8 cellular contexts compared by ENCODE assay signal in genomic region chr1:83931658-83932253, GRCh38.
DNase-seq lines count a peak whose midpoint lies in the region; ATAC-seq, FAIRE-seq and TF ChIP-seq lines count a peak whose summit lies in the region.

No MANE protein-coding gene starts in this region.

- H3K4me2 ChIP-seq in KMS-11 (no peak overlapping the region), H1 (ENCODE audit: insufficient read depth in 1 of 2, low read depth in 2 of 2, low read length in 2 of 2) (no peak overlapping the region), mesendoderm (ENCODE audit: low read length) (no peak overlapping the region)

- H3K18ac ChIP-seq in H1 (ENCODE audit: extremely low read depth, low read length): no peak overlapping the region
- no peak overlapping the region for H3K18ac ChIP-seq in mesendoderm (ENCODE audit: low read length)

- CTCF ChIA-PET in H1 (lab: Charles Lee; ENCODE audit: partially characterized antibody): interaction anchor here (0.7 to 3.4 kb wide), 30 partner anchors 10 to 1004 kb away, joined by 3 to 20 read pairs (median 3); partner anchors contain the start of gene PRKACB

- H3K4me3 ChIP-seq in KMS-11 (IDR thresholded peaks at IDR 0.05; ENCODE audit: insufficient read depth, low read depth, low read length) (no peak overlapping the region), SJCRH30 (no peak overlapping the region), H1 (ENCODE audit: extremely low read depth in 1 of 4, insufficient read depth in 2 of 4, low read depth in 3 of 4, low read length in 4 of 4) (no peak overlapping the region), mesendoderm (ENCODE audit: low read length) (no peak overlapping the region)

- H2AK5ac ChIP-seq in H1 (ENCODE audit: low read depth, low read length) (no peak overlapping the region), mesendoderm (ENCODE audit: low read length) (no peak overlapping the region)

- no peak overlapping the region for H2BK5ac ChIP-seq in H1 (ENCODE audit: low read depth, low read length)
- H2BK5ac ChIP-seq in mesendoderm (ENCODE audit: low read length): no peak overlapping the region

- H2BK120ac ChIP-seq in H1 (replicated peaks; ENCODE audit: low read depth, low read length) (no peak overlapping the region), mesendoderm (ENCODE audit: low read depth, low read length) (no peak overlapping the region)

- H2AFZ ChIP-seq in KMS-11 (ENCODE audit: low read depth) (no peak overlapping the region), H1 (ENCODE audit: low read length) (no peak overlapping the region)

- H3K79me2 ChIP-seq in KMS-11 (ENCODE audit: insufficient read depth, low read depth): no peaks in the 10 kb centered on the region
- no peaks in the 10 kb centered on the region for H3K79me2 ChIP-seq in H1 (ENCODE audit: control insufficient read depth in 1 of 2, insufficient read depth in 2 of 2, low read length in 2 of 2)
- H3K79me2 ChIP-seq in mesendoderm (ENCODE audit: control insufficient read depth, insufficient read depth, low read length): no peaks in the 10 kb centered on the region

- no peak overlapping the region for H3K23ac ChIP-seq in H1 (ENCODE audit: insufficient read length)
- H3K23ac ChIP-seq in mesendoderm (ENCODE audit: low read length): no peak overlapping the region

- TF ChIP-seq CTCF in GM20000 (IDR thresholded peaks at IDR 0.05; ENCODE audit: extremely low read depth, missing control alignments) (peak; percentile 46), KMS-11 (conservative IDR thresholded peaks at IDR 0.05; ENCODE audit: low read depth, low read length) (peak; percentile 59), H1 (IDR thresholded peaks at IDR 0.05; ENCODE audit: control extremely low read depth in 1 of 3, insufficient read depth in 1 of 3, low read depth in 1 of 3, low read length in 3 of 3) (peak in 2 of 3 experiments; percentile 57 to 60; a peak in 2 of 4 replicates)

- H4K8ac ChIP-seq in H1 (ENCODE audit: extremely low read depth, insufficient read depth, low read length) (no peak overlapping the region), mesendoderm (ENCODE audit: low read depth, low read length) (no peak overlapping the region)

- H3K14ac ChIP-seq in H1 (ENCODE audit: insufficient read length): no peak overlapping the region

- no peaks in the 10 kb centered on the region for H3K27me3 ChIP-seq in KMS-11 (ENCODE audit: insufficient read depth, low read depth)
- no peaks in the 10 kb centered on the region for H3K27me3 ChIP-seq in SJCRH30
- no peaks in the 10 kb centered on the region for H3K27me3 ChIP-seq in H1 (replicated peaks in 1 of 4; ENCODE audit: control insufficient read depth in 3 of 4, extremely low read depth in 1 of 4, insufficient read depth in 3 of 4, low read length in 3 of 4)
- H3K27me3 ChIP-seq in mesendoderm (ENCODE audit: insufficient read depth, low read length, poor library complexity): no peaks in the 10 kb centered on the region

- H2BK12ac ChIP-seq in H1 (ENCODE audit: low read depth, low read length): no peak overlapping the region

- no peak overlapping the region for H4K91ac ChIP-seq in H1 (replicated peaks; ENCODE audit: insufficient read length, low read length)

- H3K4ac ChIP-seq in H1 (replicated peaks; ENCODE audit: insufficient read length, low read depth, low read length) (no peak overlapping the region), mesendoderm (ENCODE audit: low read depth, low read length) (no peak overlapping the region)

- ATAC-seq in HG02759 (IDR thresholded peaks at IDR 0.05; ENCODE audit: unreplicated experiment): no peak

- POLR2A ChIA-PET in H1 (lab: Charles Lee; ENCODE audit: partially characterized antibody): no interaction called here

- TF ChIP-seq POLR2A in H1 (IDR thresholded peaks at IDR 0.05; ENCODE audit: control extremely low read depth in 1 of 2, low read depth in 2 of 2, low read length in 2 of 2): no peak

- DNase-seq in SIG-M5 treated with dmso at 0.1 percent for 504 hours (lab: John Stamatoyannopoulos, UW; ENCODE audit: unreplicated experiment): peak; percentile 45
- DNase-seq in SIG-M5 (lab: John Stamatoyannopoulos, UW): no peak
- peak; percentile 56 for DNase-seq in GM20000 (ENCODE audit: low spot score)
- DNase-seq in SJCRH30: peak; percentile 24 to 74
- no peak for DNase-seq in H1 (ENCODE audit: low read depth in 1 of 2, low spot score in 2 of 2)
- DNase-seq in mesendoderm: peak; percentile 54

- WGBS in H1 (ENCODE audit: extremely low coverage in 1 of 2, insufficient coverage in 1 of 2, insufficient read length in 1 of 2, insufficient replicate concordance in 2 of 2, low coverage in 1 of 2, low lambda C conversion rate in 2 of 2, missing lambda C conversion rate in 1 of 2), 2 experiments: 10% methylated on average over 2 of the region's 2 CpGs; no CpG with 5 or more reads in 1 of the 2 experiments
- no CpG with 5 or more reads among the region's 2 CpGs for WGBS in mesendoderm (ENCODE audit: extremely low coverage, insufficient coverage, low lambda C conversion rate)

- H3K23me2 ChIP-seq in H1 (ENCODE audit: low read depth, low read length): no peaks in the 10 kb centered on the region

- TF ChIP-seq RAD21 in H1 (IDR thresholded peaks at IDR 0.05 in 1 of 2, conservative IDR thresholded peaks at IDR 0.05 in 1 of 2; ENCODE audit: low read depth in 2 of 2, low read length in 2 of 2): peak; percentile 82 to 86

- no peak overlapping the region for H2BK20ac ChIP-seq in H1 (ENCODE audit: low read length)

- H4K20me1 ChIP-seq in KMS-11 (ENCODE audit: insufficient read depth): no peaks in the 10 kb centered on the region
- no peaks in the 10 kb centered on the region for H4K20me1 ChIP-seq in H1 (replicated peaks in 1 of 2; ENCODE audit: control insufficient read depth in 1 of 2, insufficient read depth in 2 of 2, low read length in 2 of 2)

- no peak overlapping the region for H3K9ac ChIP-seq in KMS-11
- no peak overlapping the region for H3K9ac ChIP-seq in H1 (replicated peaks in 1 of 4; ENCODE audit: extremely low read depth in 1 of 4, low read depth in 3 of 4, low read length in 3 of 4)
- no peak overlapping the region for H3K9ac ChIP-seq in mesendoderm (ENCODE audit: low read length)

- no peak for TF ChIP-seq EP300 in H1 (IDR thresholded peaks at IDR 0.05; ENCODE audit: borderline replicate concordance in 1 of 2, low read depth in 2 of 2, low read length in 2 of 2)

- H3K4me1 ChIP-seq in KMS-11 (ENCODE audit: low read depth, poor library complexity, severe bottlenecking) (peaks cover 8% of the 10 kb centered on the region), SJCRH30 (no peaks in the 10 kb centered on the region), H1 (replicated peaks in 1 of 4; ENCODE audit: control insufficient read depth in 3 of 4, insufficient read depth in 4 of 4, low read length in 3 of 4) (no peaks in the 10 kb centered on the region), mesendoderm (ENCODE audit: control insufficient read depth, low read depth, low read length) (no peaks in the 10 kb centered on the region)

- no peaks in the 10 kb centered on the region for H3K9me3 ChIP-seq in SJCRH30 (replicated peaks)
- H3K9me3 ChIP-seq in H1 (ENCODE audit: insufficient read depth in 2 of 2, low read depth in 1 of 2, low read length in 1 of 2): no peaks in the 10 kb centered on the region

- no peaks in the 10 kb centered on the region for H3K79me1 ChIP-seq in H1 (ENCODE audit: low read depth, low read length)
- no peaks in the 10 kb centered on the region for H3K79me1 ChIP-seq in mesendoderm (ENCODE audit: low read length)

- H3K27ac ChIP-seq in KMS-11: no peak overlapping the region
- H3K27ac ChIP-seq in SJCRH30: no peak overlapping the region
- no peak overlapping the region for H3K27ac ChIP-seq in H1 (ENCODE audit: low read depth, low read length)
- no peak overlapping the region for H3K27ac ChIP-seq in mesendoderm (ENCODE audit: low read depth, low read length)

- no peak overlapping the region for H4K5ac ChIP-seq in H1 (ENCODE audit: insufficient read length, low read depth, low read length)
- no peak overlapping the region for H4K5ac ChIP-seq in mesendoderm (ENCODE audit: low read length)

- FAIRE-seq in H1 (lab: Jason Lieb, UNC): peak; percentile 60

- H2BK15ac ChIP-seq in H1 (ENCODE audit: low read length) (no peak overlapping the region), mesendoderm (replicated peaks; ENCODE audit: low read depth) (no peak overlapping the region)

- no peak overlapping the region for H3K56ac ChIP-seq in H1 (replicated peaks; ENCODE audit: insufficient read length, low read depth, low read length)
- no peak overlapping the region for H3K56ac ChIP-seq in mesendoderm (ENCODE audit: low read length)

- H3K36me3 ChIP-seq in KMS-11 (ENCODE audit: insufficient read depth) (no peaks in the 10 kb centered on the region), SJCRH30 (peaks cover 17% of the 10 kb centered on the region), H1 (ENCODE audit: control insufficient read depth in 2 of 4, insufficient read depth in 4 of 4, low read length in 3 of 4) (no peaks in the 10 kb centered on the region; a peak in 1 of 8 replicates), mesendoderm (ENCODE audit: control insufficient read depth, insufficient read depth, low read length) (no peaks in the 10 kb centered on the region)

TF ChIP-seq in H1, 55 proteins besides CTCF, POLR2A, EP300 and RAD21:
- TF ChIP-seq HDAC2 (IDR thresholded peaks at IDR 0.05; ENCODE audit: borderline replicate concordance in 1 of 2, low read depth in 2 of 2, low read length in 2 of 2) (no peak), TAF1 (IDR thresholded peaks at IDR 0.05; ENCODE audit: low read depth, low read length) (no peak), GABPA (IDR thresholded peaks at IDR 0.05; ENCODE audit: borderline replicate concordance, insufficient read depth, low read length) (no peak), CHD2 (IDR thresholded peaks at IDR 0.05; ENCODE audit: low read length) (no peak), CEBPB (IDR thresholded peaks at IDR 0.05; ENCODE audit: low read depth, low read length) (no peak), BACH1 (IDR thresholded peaks at IDR 0.05; ENCODE audit: low read length) (no peak), CHD1 (IDR thresholded peaks at IDR 0.05; ENCODE audit: low read depth, low read length) (no peak), FOSL1 (IDR thresholded peaks at IDR 0.05; ENCODE audit: insufficient read depth, low read depth, low read length) (no peak), KDM5A (IDR thresholded peaks at IDR 0.05; ENCODE audit: low read length) (no peak)

Comparison
In these comparisons a context has a peak if more than half of its experiments do, and no peak if none do; other contexts are left out.
1. DNase-seq: peak in SIG-M5 treated with dmso at 0.1 percent for 504 hours (single experiment), GM20000 (single experiment), SJCRH30 (2 of 2) and mesendoderm (single experiment); none in SIG-M5 (single experiment) and H1 (0 of 2).
2. Peak in every context shown above with its lines, with median percentiles within 50 percentile points of each other: CTCF ChIP-seq.